Comparison of ENCODE assay signal across 1 cellular context in genomic region chr19:3556423-3556977, GRCh38.
TF ChIP-seq lines count a peak whose summit lies in the region.

No MANE protein-coding gene starts in this region.

TF ChIP-seq in endothelial cell of umbilical vein, 7 proteins besides CTCF, POLR2A, EP300 and RAD21:
- no peak for TF ChIP-seq MAX (IDR thresholded peaks at IDR 0.05; ENCODE audit: insufficient read depth, insufficient read length)
